Comparison of ENCODE assay signal across 1 cellular context in genomic region chr11:74205181-74205580, GRCh38.
TF ChIP-seq lines count a peak whose summit lies in the region.

No MANE protein-coding gene starts in this region.

TF ChIP-seq in K562, 482 proteins besides CTCF, POLR2A, EP300 and RAD21 (continued from another document and continues in another):
- TF ChIP-seq, protein P1, sequence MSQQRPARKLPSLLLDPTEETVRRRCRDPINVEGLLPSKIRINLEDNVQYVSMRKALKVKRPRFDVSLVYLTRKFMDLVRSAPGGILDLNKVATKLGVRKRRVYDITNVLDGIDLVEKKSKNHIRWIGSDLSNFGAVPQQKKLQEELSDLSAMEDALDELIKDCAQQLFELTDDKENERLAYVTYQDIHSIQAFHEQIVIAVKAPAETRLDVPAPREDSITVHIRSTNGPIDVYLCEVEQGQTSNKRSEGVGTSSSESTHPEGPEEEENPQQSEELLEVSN (IDR thresholded peaks at IDR 0.05; ENCODE audit: borderline replicate concordance in 1 of 2, extremely low read depth in 1 of 2, insufficient read depth in 1 of 2, insufficient read length in 1 of 2, low read depth in 1 of 2, low read length in 1 of 2, poor library complexity in 1 of 2, severe bottlenecking in 1 of 2), result no peak
- TF ChIP-seq ZNF644 (tag; IDR thresholded peaks at IDR 0.05; ENCODE audit: low read depth) (no peak), NELFE (IDR thresholded peaks at IDR 0.05; ENCODE audit: insufficient read depth, insufficient read length) (no peak), ZNF583 (CRISPR knock-in tag; IDR thresholded peaks at IDR 0.05) (no peak), ILK (tag; IDR thresholded peaks at IDR 0.05; ENCODE audit: borderline replicate concordance, low read depth) (no peak), PML (IDR thresholded peaks at IDR 0.05; ENCODE audit: low read length) (no peak), HNRNPL (IDR thresholded peaks at IDR 0.05; ENCODE audit: low read depth, low read length) (no peak), ZC3H8 (IDR thresholded peaks at IDR 0.05) (no peak), SMAD1 (IDR thresholded peaks at IDR 0.05; ENCODE audit: low read depth, low read length, partially characterized antibody) (no peak), NUFIP1 (IDR thresholded peaks at IDR 0.05; ENCODE audit: partially characterized antibody) (no peak), ARID1B (IDR thresholded peaks at IDR 0.05) (peak; percentile 82), STAT5B (CRISPR knock-in tag; IDR thresholded peaks at IDR 0.05) (no peak), NFE2 (IDR thresholded peaks at IDR 0.05; ENCODE audit: low read depth) (no peak), NFYB (IDR thresholded peaks at IDR 0.05; ENCODE audit: extremely low read depth, insufficient read length) (no peak), CBFA2T3 (IDR thresholded peaks at IDR 0.05) (peak; percentile 90), ZNF398 (CRISPR knock-in tag; IDR thresholded peaks at IDR 0.05) (no peak), ZNF707 (CRISPR knock-in tag; conservative IDR thresholded peaks at IDR 0.05) (no peak), GABPA (tag; conservative IDR thresholded peaks at IDR 0.05; ENCODE audit: low read depth) (no peak), GATAD2B (IDR thresholded peaks at IDR 0.05; ENCODE audit: borderline replicate concordance) (no peak), MTA2 (IDR thresholded peaks at IDR 0.05; ENCODE audit: low read depth) (peak; percentile 65), TAL1 (IDR thresholded peaks at IDR 0.05) (peak; percentile 86), GATA2 (CRISPR knock-in tag; IDR thresholded peaks at IDR 0.05) (peak; percentile 61; the same call in 1 of the 2 replicates), NR1H2 (CRISPR knock-in tag; IDR thresholded peaks at IDR 0.05) (no peak), ZNF384 (IDR thresholded peaks at IDR 0.05; ENCODE audit: low read depth, low read length) (no peak), CAMTA2 (CRISPR knock-in tag; conservative IDR thresholded peaks at IDR 0.05) (no peak), NCOA4 (IDR thresholded peaks at IDR 0.05; ENCODE audit: partially characterized antibody) (no peak), PHF20 (IDR thresholded peaks at IDR 0.05; ENCODE audit: partially characterized antibody) (no peak), ZNF239 (CRISPR knock-in tag; IDR thresholded peaks at IDR 0.05) (no peak), BMI1 (IDR thresholded peaks at IDR 0.05; ENCODE audit: low read length) (no peak), ZFX (CRISPR knock-in tag; IDR thresholded peaks at IDR 0.05) (no peak), NFIC (IDR thresholded peaks at IDR 0.05) (peak; percentile 49; the same call in 1 of the 2 replicates), HMG20B (CRISPR knock-in tag; IDR thresholded peaks at IDR 0.05) (no peak), CEBPG (CRISPR knock-in tag; IDR thresholded peaks at IDR 0.05) (no peak), CEBPG (tag; conservative IDR thresholded peaks at IDR 0.05 in 1 of 2, IDR thresholded peaks at IDR 0.05 in 1 of 2) (no peak), HOXB6 (CRISPR knock-in tag; IDR thresholded peaks at IDR 0.05; ENCODE audit: borderline replicate concordance) (no peak), CTBP1 (IDR thresholded peaks at IDR 0.05; ENCODE audit: borderline replicate concordance) (0 out of 2 replicates have a peak, but pooled peaks have one; percentile 29), ARID2 (IDR thresholded peaks at IDR 0.05) (no peak), THAP12 (CRISPR knock-in tag; IDR thresholded peaks at IDR 0.05) (no peak), SNAPC5 (CRISPR knock-in tag; IDR thresholded peaks at IDR 0.05) (no peak), SAFB (IDR thresholded peaks at IDR 0.05; ENCODE audit: borderline replicate concordance, low read depth, low read length) (no peak), MECOM (CRISPR knock-in tag; IDR thresholded peaks at IDR 0.05) (0 out of 2 replicates have a peak, but pooled peaks have one; percentile 49), TAF9B (IDR thresholded peaks at IDR 0.05; ENCODE audit: partially characterized antibody) (no peak), KDM5B (IDR thresholded peaks at IDR 0.05; ENCODE audit: insufficient replicate concordance, low read depth, low read length) (no peak), CEBPB (tag; IDR thresholded peaks at IDR 0.05) (no peak), ETV5 (CRISPR knock-in tag; IDR thresholded peaks at IDR 0.05; ENCODE audit: low read depth) (no peak), RBM25 (IDR thresholded peaks at IDR 0.05; ENCODE audit: low read depth, low read length, severe bottlenecking) (no peak), NCOR1 (IDR thresholded peaks at IDR 0.05) (peak; percentile 64), FOXK2 (conservative IDR thresholded peaks at IDR 0.05 in 1 of 2, IDR thresholded peaks at IDR 0.05 in 1 of 2; ENCODE audit: low read depth in 2 of 2) (peak in 1 of 2 experiments; percentile 30; a peak in 1 of 4 replicates)
- TF ChIP-seq, protein P2, sequence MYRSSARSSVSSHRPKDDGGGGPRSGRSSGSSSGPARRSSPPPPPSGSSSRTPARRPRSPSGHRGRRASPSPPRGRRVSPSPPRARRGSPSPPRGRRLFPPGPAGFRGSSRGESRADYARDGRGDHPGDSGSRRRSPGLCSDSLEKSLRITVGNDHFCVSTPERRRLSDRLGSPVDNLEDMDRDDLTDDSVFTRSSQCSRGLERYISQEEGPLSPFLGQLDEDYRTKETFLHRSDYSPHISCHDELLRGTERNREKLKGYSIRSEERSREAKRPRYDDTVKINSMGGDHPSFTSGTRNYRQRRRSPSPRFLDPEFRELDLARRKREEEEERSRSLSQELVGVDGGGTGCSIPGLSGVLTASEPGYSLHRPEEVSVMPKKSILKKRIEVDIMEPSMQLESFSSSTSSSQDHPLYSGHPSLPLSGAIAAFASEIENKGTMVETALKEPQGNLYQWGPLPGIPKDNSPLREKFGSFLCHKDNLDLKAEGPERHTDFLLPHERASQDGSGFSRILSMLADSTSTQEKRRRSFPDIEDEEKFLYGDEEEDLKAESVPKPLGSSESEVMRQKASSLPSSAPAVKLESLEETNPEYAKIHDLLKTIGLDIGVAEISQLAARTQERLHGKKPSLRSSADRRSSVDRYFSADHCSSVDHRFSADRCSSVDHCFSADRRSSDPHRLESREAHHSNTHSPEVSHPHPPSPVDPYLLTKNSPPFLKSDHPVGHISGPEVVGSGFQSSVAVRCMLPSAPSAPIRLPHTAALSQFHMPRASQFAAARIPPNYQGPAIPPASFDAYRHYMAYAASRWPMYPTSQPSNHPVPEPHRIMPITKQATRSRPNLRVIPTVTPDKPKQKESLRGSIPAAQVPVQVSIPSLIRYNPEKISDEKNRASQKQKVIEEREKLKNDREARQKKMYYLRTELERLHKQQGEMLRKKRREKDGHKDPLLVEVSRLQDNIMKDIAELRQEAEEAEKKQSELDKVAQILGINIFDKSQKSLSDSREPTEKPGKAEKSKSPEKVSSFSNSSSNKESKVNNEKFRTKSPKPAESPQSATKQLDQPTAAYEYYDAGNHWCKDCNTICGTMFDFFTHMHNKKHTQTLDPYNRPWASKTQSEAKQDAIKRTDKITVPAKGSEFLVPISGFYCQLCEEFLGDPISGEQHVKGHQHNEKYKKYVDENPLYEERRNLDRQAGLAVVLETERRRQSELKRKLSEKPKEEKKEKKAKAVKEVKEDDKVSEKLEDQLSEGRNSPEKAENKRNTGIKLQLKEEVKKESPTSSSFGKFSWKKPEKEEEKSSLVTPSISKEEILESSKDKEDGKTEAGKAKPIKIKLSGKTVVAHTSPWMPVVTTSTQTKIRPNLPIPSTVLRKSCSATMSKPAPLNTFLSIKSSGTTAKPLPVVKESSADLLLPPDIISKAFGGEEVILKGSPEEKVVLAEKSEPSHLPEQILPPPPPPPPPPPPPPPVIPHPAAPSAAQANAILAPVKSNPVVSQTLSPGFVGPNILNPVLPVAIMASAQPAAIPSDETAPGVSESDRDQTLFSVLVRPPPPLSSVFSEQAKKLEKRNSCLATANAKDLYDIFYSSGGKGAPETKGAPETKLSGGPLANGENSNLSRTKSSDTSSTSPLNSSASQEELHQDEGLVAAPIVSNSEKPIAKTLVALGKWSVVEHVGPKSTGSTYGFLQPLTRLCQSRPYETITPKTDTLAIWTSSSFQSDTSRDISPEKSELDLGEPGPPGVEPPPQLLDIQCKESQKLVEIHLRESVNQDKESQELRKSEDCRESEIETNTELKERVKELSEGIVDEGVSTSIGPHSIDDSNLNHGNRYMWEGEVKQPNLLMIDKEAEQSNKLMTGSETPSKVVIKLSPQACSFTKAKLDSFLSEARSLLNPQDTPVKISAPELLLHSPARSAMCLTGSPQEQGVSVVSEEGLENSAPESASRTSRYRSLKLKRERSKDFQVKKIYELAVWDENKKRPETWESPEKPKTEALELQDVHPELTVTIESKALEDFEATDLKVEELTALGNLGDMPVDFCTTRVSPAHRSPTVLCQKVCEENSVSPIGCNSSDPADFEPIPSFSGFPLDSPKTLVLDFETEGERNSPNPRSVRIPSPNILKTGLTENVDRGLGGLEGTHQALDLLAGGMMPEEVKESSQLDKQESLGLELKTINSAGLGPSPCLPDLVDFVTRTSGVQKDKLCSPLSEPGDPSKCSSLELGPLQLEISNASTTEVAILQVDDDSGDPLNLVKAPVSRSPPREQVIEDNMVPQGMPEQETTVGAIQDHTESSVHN (IDR thresholded peaks at IDR 0.05; ENCODE audit: borderline replicate concordance in 1 of 2, low read depth in 1 of 2), result no peak
- TF ChIP-seq, protein P3, sequence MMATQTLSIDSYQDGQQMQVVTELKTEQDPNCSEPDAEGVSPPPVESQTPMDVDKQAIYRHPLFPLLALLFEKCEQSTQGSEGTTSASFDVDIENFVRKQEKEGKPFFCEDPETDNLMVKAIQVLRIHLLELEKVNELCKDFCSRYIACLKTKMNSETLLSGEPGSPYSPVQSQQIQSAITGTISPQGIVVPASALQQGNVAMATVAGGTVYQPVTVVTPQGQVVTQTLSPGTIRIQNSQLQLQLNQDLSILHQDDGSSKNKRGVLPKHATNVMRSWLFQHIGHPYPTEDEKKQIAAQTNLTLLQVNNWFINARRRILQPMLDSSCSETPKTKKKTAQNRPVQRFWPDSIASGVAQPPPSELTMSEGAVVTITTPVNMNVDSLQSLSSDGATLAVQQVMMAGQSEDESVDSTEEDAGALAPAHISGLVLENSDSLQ (IDR thresholded peaks at IDR 0.05), result peak; percentile 59; the same call in 1 of the 2 replicates
- TF ChIP-seq, protein P4, sequence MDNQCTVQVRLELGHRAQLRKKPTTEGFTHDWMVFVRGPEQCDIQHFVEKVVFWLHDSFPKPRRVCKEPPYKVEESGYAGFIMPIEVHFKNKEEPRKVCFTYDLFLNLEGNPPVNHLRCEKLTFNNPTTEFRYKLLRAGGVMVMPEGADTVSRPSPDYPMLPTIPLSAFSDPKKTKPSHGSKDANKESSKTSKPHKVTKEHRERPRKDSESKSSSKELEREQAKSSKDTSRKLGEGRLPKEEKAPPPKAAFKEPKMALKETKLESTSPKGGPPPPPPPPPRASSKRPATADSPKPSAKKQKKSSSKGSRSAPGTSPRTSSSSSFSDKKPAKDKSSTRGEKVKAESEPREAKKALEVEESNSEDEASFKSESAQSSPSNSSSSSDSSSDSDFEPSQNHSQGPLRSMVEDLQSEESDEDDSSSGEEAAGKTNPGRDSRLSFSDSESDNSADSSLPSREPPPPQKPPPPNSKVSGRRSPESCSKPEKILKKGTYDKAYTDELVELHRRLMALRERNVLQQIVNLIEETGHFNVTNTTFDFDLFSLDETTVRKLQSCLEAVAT (IDR thresholded peaks at IDR 0.05), result no peak
